Comparison of ENCODE assay signal across 2 cellular contexts in the genomic region with DNA sequence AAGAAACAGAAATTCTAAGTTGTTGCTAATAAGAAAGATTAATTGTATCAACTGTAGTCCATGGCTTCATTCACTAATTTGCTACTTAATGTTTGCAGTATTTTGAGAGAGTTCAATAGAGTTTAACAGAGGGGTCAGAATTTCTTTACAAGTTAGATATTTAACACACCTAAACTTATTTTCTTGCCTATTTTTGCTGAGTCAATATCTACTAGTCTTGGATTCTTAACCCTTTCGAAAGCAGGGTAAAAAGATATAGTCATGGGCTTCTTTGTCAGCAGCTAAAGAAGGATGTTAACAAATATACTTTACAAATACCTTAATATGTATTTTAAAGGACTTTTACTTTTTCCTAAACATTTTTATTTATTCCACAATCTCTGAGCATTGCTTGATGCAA.
TF ChIP-seq lines count a peak whose summit lies in the region.

No MANE protein-coding gene starts in this region.

TF ChIP-seq in A549, 52 proteins besides CTCF, POLR2A, EP300 and RAD21 (continued from another document):
- no peak for TF ChIP-seq FOSB (CRISPR knock-in tag; IDR thresholded peaks at IDR 0.05)

TF ChIP-seq in IMR-90, 13 proteins besides CTCF, POLR2A, EP300 and RAD21:
- no peak for TF ChIP-seq USF2 (IDR thresholded peaks at IDR 0.05; ENCODE audit: low read depth, low read length)
- no peak for TF ChIP-seq BHLHE40 (IDR thresholded peaks at IDR 0.05; ENCODE audit: low read depth, low read length)
- TF ChIP-seq SMC3 (IDR thresholded peaks at IDR 0.05; ENCODE audit: low read depth, low read length) = no peak
- TF ChIP-seq RFX5 (IDR thresholded peaks at IDR 0.05; ENCODE audit: low read depth, low read length) = no peak
- TF ChIP-seq MAFK (IDR thresholded peaks at IDR 0.05; ENCODE audit: low read depth, low read length) = peak; percentile 33; the same call in 1 of the 2 replicates
